In genomic region chr16:68367891-68368601, GRCh38 we compare ENCODE assay signal across 1 cellular context.
TF ChIP-seq lines count a peak whose summit lies in the region.

No MANE protein-coding gene starts in this region.

TF ChIP-seq in GM23338, 12 proteins besides CTCF, POLR2A, EP300 and RAD21:
- no peak for TF ChIP-seq EZH2phosphoT487 (IDR thresholded peaks at IDR 0.05; ENCODE audit: unreplicated experiment)
- no peak for TF ChIP-seq POLR2AphosphoS5 (IDR thresholded peaks at IDR 0.05; ENCODE audit: low read depth)
- no peak for TF ChIP-seq CREB1 (CRISPR knock-in tag; IDR thresholded peaks at IDR 0.05; ENCODE audit: low read depth)
- TF ChIP-seq ZNF462 (CRISPR knock-in tag; IDR thresholded peaks at IDR 0.05) = no peak
- TF ChIP-seq ETS1 (IDR thresholded peaks at IDR 0.05) = no peak
- no peak for TF ChIP-seq REST (IDR thresholded peaks at IDR 0.05; ENCODE audit: unreplicated experiment)
- TF ChIP-seq EZH2 (IDR thresholded peaks at IDR 0.05; ENCODE audit: low read depth, unreplicated experiment) = no peak
- no peak for TF ChIP-seq STAT1 (IDR thresholded peaks at IDR 0.05; ENCODE audit: unreplicated experiment)
- no peak for TF ChIP-seq ZNF331 (CRISPR knock-in tag; IDR thresholded peaks at IDR 0.05; ENCODE audit: low read depth)
- TF ChIP-seq NANOG (IDR thresholded peaks at IDR 0.05; ENCODE audit: borderline replicate concordance) = no peak
- no peak for TF ChIP-seq ZNF114 (CRISPR knock-in tag; IDR thresholded peaks at IDR 0.05)
- no peak for TF ChIP-seq JUNB (IDR thresholded peaks at IDR 0.05; ENCODE audit: unreplicated experiment)
